ENCODE assay signal across 19 cellular contexts in the genomic region with DNA sequence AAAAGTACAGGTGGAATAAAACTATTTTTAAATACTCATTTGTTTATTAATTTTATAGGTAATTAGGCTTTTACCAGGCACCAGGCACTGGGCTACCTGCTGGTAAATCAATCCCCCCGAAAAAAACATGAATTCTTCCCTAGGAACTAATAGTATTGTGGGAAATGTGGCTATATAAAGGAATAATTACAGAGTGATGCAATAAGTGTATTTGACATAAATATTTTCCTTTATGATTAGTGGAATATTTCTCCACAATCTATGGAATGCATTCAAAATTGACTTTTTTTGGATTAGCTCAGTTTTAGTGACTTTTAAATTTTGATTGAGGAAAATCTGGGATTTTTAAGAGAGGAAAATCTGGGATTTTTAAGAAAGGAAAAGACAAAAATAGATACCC.
"Had no signal": no experiment of that assay in that cellular context is flagged by ENCODE, and none has a peak within 500 bp of the region (broad histone marks: within the 10 kb centered on the region; RNA-seq: fewer than 3 reads in every experiment).

No MANE protein-coding gene starts in this region.

- ATAC-seq: WTC11 had no signal

- H3K4me3 ChIP-seq: adrenal gland, SJSA1 had no signal

- H3K9me3 ChIP-seq: adrenal gland, SJSA1 had no signal

- FAIRE-seq: RCC 7860 had no signal

- H3K27me3 ChIP-seq: adrenal gland had no signal

- DNase-seq: activated CD4-positive, CD25-positive, alpha-beta regulatory T cell treated with anti-CD3 and anti-CD28 coated beads, Interleukin-2, amount 50 U/mL, for 72 hours; activated CD8-positive, alpha-beta memory T cell treated with anti-CD3 and anti-CD28 coated beads for 24 hours; activated naive CD8-positive, alpha-beta T cell treated with anti-CD3 and anti-CD28 coated beads, Interleukin-2, amount 10 ng/mL, durations not matched to agents 7 days and 5 days; anterior cingulate cortex; cerebellar nuclear complex; Kasumi-1; KBM-7; NCI-H1048; NCI-H1930; NCI-H2171; NCI-H2227 treated with DMSO at 0.1 percent for 48 hours; NCI-H446 treated with DMSO at 0.1 percent for 48 hours; NCI-H524 treated with DMSO at 0.1 percent for 48 hours; NCI-H748 treated with DMSO at 0.1 percent for 48 hours; SHP77 had no signal

- H3K36me3 ChIP-seq: adrenal gland, SJSA1 had no signal

- H3K27ac ChIP-seq: SJSA1 had no signal

- H3K4me1 ChIP-seq: adrenal gland, SJSA1 had no signal
